Comparison of ENCODE assay signal across 11 cellular contexts in genomic region chr2:217685255-217685605, GRCh38.
DNase-seq lines count a peak whose midpoint lies in the region; ATAC-seq and TF ChIP-seq lines count a peak whose summit lies in the region.
"Had no signal": no experiment of that assay in that cellular context is flagged by ENCODE, and none has a peak within 500 bp of the region (broad histone marks: within the 10 kb centered on the region; RNA-seq: fewer than 3 reads in every experiment).

No MANE protein-coding gene starts in this region.

- H3K36me3 ChIP-seq in sigmoid colon: no peaks in the 10 kb centered on the region

- ATAC-seq in GM21529 (IDR thresholded peaks at IDR 0.05; ENCODE audit: unreplicated experiment): no peak
- no peak; the same call in 2 of the 3 replicates for ATAC-seq in SK-N-SH treated with all-trans-retinoic acid at 6 μM for 48 hours

- H3K4me3 ChIP-seq in foreskin fibroblast (ENCODE audit: low read depth in 1 of 2, low read length in 2 of 2) (no peak overlapping the region), sigmoid colon (no peak overlapping the region)

- H3K9me3 ChIP-seq in sigmoid colon: no peaks in the 10 kb centered on the region

- WGBS in sigmoid colon, 2 donors: 8 to 37% methylated on average over 4 of the region's 4 CpGs

- TF ChIP-seq POLR2A in sigmoid colon (IDR thresholded peaks at IDR 0.05): no peak

- peak; percentile 62 for DNase-seq in GOT3 (lab: John Stamatoyannopoulos, UW)
- DNase-seq in OCI-M1 (lab: John Stamatoyannopoulos, UW): peak; percentile 50
- DNase-seq in foreskin fibroblast: peak; percentile 80 to 92
- peak; percentile 77 for DNase-seq in sigmoid colon
- DNase-seq in NCI-H526 (lab: John Stamatoyannopoulos, UW): no peak
- no peak for DNase-seq in SW 1271 (lab: John Stamatoyannopoulos, UW)
- DNase-seq: activated naive CD4-positive, alpha-beta T cell; naive B cell; NCI-H1105 treated with DMSO at 0.1 percent for 48 hours had no signal

- TF ChIP-seq EP300 in sigmoid colon (IDR thresholded peaks at IDR 0.05): no peak

- H3K4me1 ChIP-seq in sigmoid colon: peaks cover 0 to 5% (median 0%) of the 10 kb centered on the region in 4 donors

- peak overlapping the region in 2 of 4 donors; percentile 10 to 63 for H3K27ac ChIP-seq in sigmoid colon

- intact Hi-C loops in sigmoid colon (cut with DNase I): no loop called here

- no peak for TF ChIP-seq CTCF in foreskin fibroblast (IDR thresholded peaks at IDR 0.05; ENCODE audit: low read depth, low read length)
- TF ChIP-seq CTCF in sigmoid colon (IDR thresholded peaks at IDR 0.05): no peak

- H3K27me3 ChIP-seq in sigmoid colon: no peaks in the 10 kb centered on the region

TF ChIP-seq in SK-N-SH treated with all-trans-retinoic acid at 6 μM for 48 hours, 23 proteins besides CTCF, POLR2A, EP300 and RAD21:
- TF ChIP-seq ARNTL (CRISPR knock-in tag; IDR thresholded peaks at IDR 0.05; ENCODE audit: borderline replicate concordance, low read depth): no peak
- no peak for TF ChIP-seq ISL1 (CRISPR knock-in tag; IDR thresholded peaks at IDR 0.05)
- TF ChIP-seq TSHZ2 (CRISPR knock-in tag; IDR thresholded peaks at IDR 0.05): no peak
- no peak for TF ChIP-seq BACH2 (CRISPR knock-in tag; IDR thresholded peaks at IDR 0.05; ENCODE audit: borderline replicate concordance)
- TF ChIP-seq ZC3H10 (CRISPR knock-in tag; IDR thresholded peaks at IDR 0.05): no peak
- no peak for TF ChIP-seq CSDC2 (CRISPR knock-in tag; IDR thresholded peaks at IDR 0.05)
- no peak for TF ChIP-seq SNAI2 (CRISPR knock-in tag; IDR thresholded peaks at IDR 0.05)
- no peak for TF ChIP-seq ZFP3 (CRISPR knock-in tag; IDR thresholded peaks at IDR 0.05)
- no peak for TF ChIP-seq ZNF8 (CRISPR knock-in tag; IDR thresholded peaks at IDR 0.05)
- no peak for TF ChIP-seq ZNF70 (CRISPR knock-in tag; IDR thresholded peaks at IDR 0.05)
- no peak for TF ChIP-seq PATZ1 (CRISPR knock-in tag; IDR thresholded peaks at IDR 0.05; ENCODE audit: borderline replicate concordance)
- no peak for TF ChIP-seq GLIS3 (CRISPR knock-in tag; IDR thresholded peaks at IDR 0.05)

Comparison
In these comparisons a context has a peak if more than half of its experiments do, and no peak if none do; other contexts are left out.
1. DNase-seq: peak in GOT3 (single experiment), OCI-M1 (single experiment), foreskin fibroblast (2 of 2) and sigmoid colon (single experiment); none in NCI-H526 (0 of 2) and SW 1271 (0 of 2).